1 cellular context compared by ENCODE assay signal in the genomic region with DNA sequence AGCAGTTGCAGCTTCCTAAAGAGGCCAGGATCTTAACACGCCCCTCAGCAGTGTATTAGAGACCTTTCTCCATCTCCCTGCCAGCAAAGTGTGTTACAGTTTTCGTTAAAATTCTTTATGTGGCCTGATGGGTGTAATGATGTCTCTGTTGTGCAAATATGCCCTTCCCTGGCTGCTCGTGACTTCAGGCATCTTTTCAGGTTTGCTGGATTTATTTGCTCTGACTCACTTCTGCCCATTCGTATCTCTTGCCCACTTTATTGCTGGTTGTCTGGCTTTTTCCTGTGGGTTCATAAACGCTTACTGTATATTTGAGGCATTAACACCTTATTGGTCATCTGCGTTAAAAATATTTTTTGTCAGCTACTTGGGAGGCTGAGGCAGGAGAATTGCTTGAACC.
TF ChIP-seq lines count a peak whose summit lies in the region.

No MANE protein-coding gene starts in this region.

TF ChIP-seq in WTC11, 78 proteins besides CTCF, POLR2A, EP300 and RAD21 (continued from another document):
- no peak for TF ChIP-seq AR (CRISPR knock-in tag; IDR thresholded peaks at IDR 0.05)
- TF ChIP-seq ZNF396 (CRISPR knock-in tag; IDR thresholded peaks at IDR 0.05; ENCODE audit: borderline replicate concordance): no peak
- no peak for TF ChIP-seq USF1 (CRISPR knock-in tag; IDR thresholded peaks at IDR 0.05)
- TF ChIP-seq, protein P1, sequence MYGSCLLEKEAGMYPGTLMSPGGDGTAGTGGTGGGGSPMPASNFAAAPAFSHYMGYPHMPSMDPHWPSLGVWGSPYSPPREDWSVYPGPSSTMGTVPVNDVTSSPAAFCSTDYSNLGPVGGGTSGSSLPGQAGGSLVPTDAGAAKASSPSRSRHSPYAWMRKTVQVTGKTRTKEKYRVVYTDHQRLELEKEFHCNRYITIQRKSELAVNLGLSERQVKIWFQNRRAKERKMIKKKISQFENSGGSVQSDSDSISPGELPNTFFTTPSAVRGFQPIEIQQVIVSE (CRISPR knock-in tag; IDR thresholded peaks at IDR 0.05; ENCODE audit: borderline replicate concordance): no peak
- TF ChIP-seq JAZF1 (CRISPR knock-in tag; IDR thresholded peaks at IDR 0.05): no peak
- no peak for TF ChIP-seq KAT7 (CRISPR knock-in tag; IDR thresholded peaks at IDR 0.05; ENCODE audit: borderline replicate concordance)
- TF ChIP-seq, protein P2, sequence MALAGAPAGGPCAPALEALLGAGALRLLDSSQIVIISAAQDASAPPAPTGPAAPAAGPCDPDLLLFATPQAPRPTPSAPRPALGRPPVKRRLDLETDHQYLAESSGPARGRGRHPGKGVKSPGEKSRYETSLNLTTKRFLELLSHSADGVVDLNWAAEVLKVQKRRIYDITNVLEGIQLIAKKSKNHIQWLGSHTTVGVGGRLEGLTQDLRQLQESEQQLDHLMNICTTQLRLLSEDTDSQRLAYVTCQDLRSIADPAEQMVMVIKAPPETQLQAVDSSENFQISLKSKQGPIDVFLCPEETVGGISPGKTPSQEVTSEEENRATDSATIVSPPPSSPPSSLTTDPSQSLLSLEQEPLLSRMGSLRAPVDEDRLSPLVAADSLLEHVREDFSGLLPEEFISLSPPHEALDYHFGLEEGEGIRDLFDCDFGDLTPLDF (CRISPR knock-in tag; IDR thresholded peaks at IDR 0.05): no peak
- TF ChIP-seq, protein P3, sequence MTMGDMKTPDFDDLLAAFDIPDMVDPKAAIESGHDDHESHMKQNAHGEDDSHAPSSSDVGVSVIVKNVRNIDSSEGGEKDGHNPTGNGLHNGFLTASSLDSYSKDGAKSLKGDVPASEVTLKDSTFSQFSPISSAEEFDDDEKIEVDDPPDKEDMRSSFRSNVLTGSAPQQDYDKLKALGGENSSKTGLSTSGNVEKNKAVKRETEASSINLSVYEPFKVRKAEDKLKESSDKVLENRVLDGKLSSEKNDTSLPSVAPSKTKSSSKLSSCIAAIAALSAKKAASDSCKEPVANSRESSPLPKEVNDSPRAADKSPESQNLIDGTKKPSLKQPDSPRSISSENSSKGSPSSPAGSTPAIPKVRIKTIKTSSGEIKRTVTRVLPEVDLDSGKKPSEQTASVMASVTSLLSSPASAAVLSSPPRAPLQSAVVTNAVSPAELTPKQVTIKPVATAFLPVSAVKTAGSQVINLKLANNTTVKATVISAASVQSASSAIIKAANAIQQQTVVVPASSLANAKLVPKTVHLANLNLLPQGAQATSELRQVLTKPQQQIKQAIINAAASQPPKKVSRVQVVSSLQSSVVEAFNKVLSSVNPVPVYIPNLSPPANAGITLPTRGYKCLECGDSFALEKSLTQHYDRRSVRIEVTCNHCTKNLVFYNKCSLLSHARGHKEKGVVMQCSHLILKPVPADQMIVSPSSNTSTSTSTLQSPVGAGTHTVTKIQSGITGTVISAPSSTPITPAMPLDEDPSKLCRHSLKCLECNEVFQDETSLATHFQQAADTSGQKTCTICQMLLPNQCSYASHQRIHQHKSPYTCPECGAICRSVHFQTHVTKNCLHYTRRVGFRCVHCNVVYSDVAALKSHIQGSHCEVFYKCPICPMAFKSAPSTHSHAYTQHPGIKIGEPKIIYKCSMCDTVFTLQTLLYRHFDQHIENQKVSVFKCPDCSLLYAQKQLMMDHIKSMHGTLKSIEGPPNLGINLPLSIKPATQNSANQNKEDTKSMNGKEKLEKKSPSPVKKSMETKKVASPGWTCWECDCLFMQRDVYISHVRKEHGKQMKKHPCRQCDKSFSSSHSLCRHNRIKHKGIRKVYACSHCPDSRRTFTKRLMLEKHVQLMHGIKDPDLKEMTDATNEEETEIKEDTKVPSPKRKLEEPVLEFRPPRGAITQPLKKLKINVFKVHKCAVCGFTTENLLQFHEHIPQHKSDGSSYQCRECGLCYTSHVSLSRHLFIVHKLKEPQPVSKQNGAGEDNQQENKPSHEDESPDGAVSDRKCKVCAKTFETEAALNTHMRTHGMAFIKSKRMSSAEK (CRISPR knock-in tag; IDR thresholded peaks at IDR 0.05; ENCODE audit: borderline replicate concordance): no peak
